8 cellular contexts compared by ENCODE assay signal in the genomic region with DNA sequence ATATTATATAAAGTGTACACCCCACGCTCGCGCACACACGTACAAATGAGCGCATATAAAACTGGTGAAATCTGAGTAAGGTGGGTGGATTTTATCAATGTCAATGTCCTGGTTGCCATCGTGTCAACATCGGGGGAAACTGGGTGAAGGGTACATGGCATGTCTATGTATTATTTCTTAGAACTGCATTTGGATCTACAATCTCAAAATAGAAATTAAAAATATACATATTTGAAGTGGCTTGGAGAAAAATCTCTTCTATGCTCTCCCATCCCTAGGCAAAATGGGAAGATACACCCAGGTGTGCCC. TPM values are rescaled to one million over a fixed set of nuclear protein-coding genes. Genes with fewer than 3 reads are reported as not detected.
A peak's percentile ranks its signal among the peaks of the same experiment; 100 is the strongest.
DNase-seq lines count a peak whose midpoint lies in the region; ATAC-seq and TF ChIP-seq lines count a peak whose summit lies in the region.

No MANE protein-coding gene starts in this region.

- H3K27me3 Mint-ChIP-seq in progenitor cell of endocrine pancreas = peaks cover 52% of the 10 kb centered on the region

- H3K27me3 ChIP-seq in GM06990 (replicated peaks; ENCODE audit: control insufficient read depth, insufficient read depth, low read length) (peaks cover 4% of the 10 kb centered on the region), fibroblast of lung (ENCODE audit: control insufficient read depth, insufficient read depth, low read length) (peaks cover 55% of the 10 kb centered on the region)

- peak overlapping the region; percentile 78 for H2AFZ ChIP-seq in fibroblast of lung (ENCODE audit: low read length)

- H3K4me3 ChIP-seq in GM06990 (replicated peaks; ENCODE audit: low read depth, low read length) (peak overlapping the region; percentile 55; the same call in 1 of the 2 replicates), SK-N-MC (peak overlapping the region; percentile 93), fibroblast of lung (replicated peaks in 1 of 4; ENCODE audit: control extremely low read depth in 1 of 4, insufficient read depth in 1 of 4, low read depth in 3 of 4, low read length in 4 of 4) (peak overlapping the region; percentile 57 to 81 (median 62))

- no peaks in the 10 kb centered on the region for H3K79me2 ChIP-seq in fibroblast of lung (ENCODE audit: control insufficient read depth, insufficient read depth, low read length)

- peak overlapping the region; percentile 60 for H3K9ac ChIP-seq in SK-N-MC (ENCODE audit: insufficient read length)
- H3K9ac ChIP-seq in fibroblast of lung (ENCODE audit: insufficient read depth, low read length) = peak overlapping the region; percentile 77

- ATAC-seq in left colon = no peak

- DNase-seq in GM06990 (ENCODE audit: extremely low read depth, insufficient read length) (no peak), SK-N-MC (ENCODE audit: low read depth, low spot score) (no peak), fibroblast of lung (ENCODE audit: low read depth in 2 of 2) (no peak), progenitor cell of endocrine pancreas (ENCODE audit: low spot score, unreplicated experiment) (no peak), DMS53 treated with DMSO at 0.1 percent for 48 hours (lab: John Stamatoyannopoulos, UW; ENCODE audit: unreplicated experiment) (no peak), left colon (no peak), NCI-H69 (lab: John Stamatoyannopoulos, UW) (no peak), NCI-H1105 (lab: John Stamatoyannopoulos, UW) (no peak)

- no peaks in the 10 kb centered on the region for H4K20me1 ChIP-seq in fibroblast of lung (ENCODE audit: control insufficient read depth, extremely low read depth, insufficient read depth, low read length)

- peak overlapping the region; percentile 90 for H3K4me2 ChIP-seq in fibroblast of lung (ENCODE audit: extremely low read depth, insufficient read depth, low read length)

- no peaks in the 10 kb centered on the region for H3K36me3 ChIP-seq in GM06990 (ENCODE audit: control insufficient read depth, insufficient read depth, low read length)
- no peaks in the 10 kb centered on the region for H3K36me3 ChIP-seq in SK-N-MC (ENCODE audit: insufficient read depth, low read length)
- H3K36me3 ChIP-seq in fibroblast of lung (ENCODE audit: control insufficient read depth, insufficient read depth, low read length) = no peaks in the 10 kb centered on the region

- H3K27ac Mint-ChIP-seq in progenitor cell of endocrine pancreas = no peak overlapping the region

- TF ChIP-seq CTCF in GM06990 (IDR thresholded peaks at IDR 0.05; ENCODE audit: insufficient read depth, low read length, poor library complexity, severe bottlenecking) = no peak
- no peak for TF ChIP-seq CTCF in fibroblast of lung (conservative IDR thresholded peaks at IDR 0.05 in 1 of 2, IDR thresholded peaks at IDR 0.05 in 1 of 2; ENCODE audit: low read depth in 1 of 2, low read length in 2 of 2)
- no peak for TF ChIP-seq CTCF in progenitor cell of endocrine pancreas (IDR thresholded peaks at IDR 0.05; ENCODE audit: unreplicated experiment)

- no peaks in the 10 kb centered on the region for H3K9me3 ChIP-seq in SK-N-MC (ENCODE audit: low read depth, low read length)
- no peaks in the 10 kb centered on the region for H3K9me3 ChIP-seq in fibroblast of lung (ENCODE audit: control insufficient read depth, insufficient read depth, low read depth, low read length)

- H3K27ac ChIP-seq in SK-N-MC (no peak overlapping the region), fibroblast of lung (ENCODE audit: insufficient read depth, low read length) (no peak overlapping the region)

- H3K4me1 ChIP-seq in fibroblast of lung (ENCODE audit: control insufficient read depth, extremely low read depth, insufficient read depth, low read length) = no peaks in the 10 kb centered on the region

- peaks cover 18% of the 10 kb centered on the region for H3K4me1 Mint-ChIP-seq in progenitor cell of endocrine pancreas (ENCODE audit: low read depth)

- intact Hi-C loops in left colon (cut with DNase I, micrococcal nuclease) = no loop called here

- no peaks in the 10 kb centered on the region for H3K36me3 Mint-ChIP-seq in progenitor cell of endocrine pancreas (ENCODE audit: insufficient read depth)

- peak overlapping the region; percentile 88 for H3K4me3 Mint-ChIP-seq in progenitor cell of endocrine pancreas (ENCODE audit: low read depth)

- H3K9me3 Mint-ChIP-seq in progenitor cell of endocrine pancreas (ENCODE audit: low read depth) = no peaks in the 10 kb centered on the region

RNA-seq across cellular contexts. Expression of gene WHRN, which starts 0.8 kb away (rescaled TPM):
- total RNA-seq in fibroblast of lung (0.51 and 1.8 TPM in 2 replicates), progenitor cell of endocrine pancreas (11.2 and 11.9 TPM in 2 replicates), left colon (1 to 10 TPM; 6.1 to 7.0 TPM)
- 0.16 and 0.35 TPM in 2 replicates for polyA plus RNA-seq in fibroblast of lung
- 0.40 and 0.86 TPM in 2 replicates for polyA plus RNA-seq in fibroblast of lung (2012)
- 0.12 and 0.44 TPM in 2 replicates for polyA minus RNA-seq in fibroblast of lung (ENCODE audit: low replicate concordance)
